In genomic region chr20:20712004-20712473, GRCh38 we compare ENCODE assay signal across 8 cellular contexts. TPM values are rescaled to one million over a fixed set of nuclear protein-coding genes. Genes with fewer than 3 reads are reported as not detected.
DNase-seq lines count a peak whose midpoint lies in the region; ATAC-seq and TF ChIP-seq lines count a peak whose summit lies in the region.

No MANE protein-coding gene starts in this region.

- H3K9me2 ChIP-seq in MM.1S (replicated peaks; ENCODE audit: insufficient read depth, low read length), result no peaks in the 10 kb centered on the region

- in situ Hi-C loops in astrocyte of the spinal cord (cut with HindIII; ENCODE audit: low sequenced_read_pairs), result no loop called here

- no peaks in the 10 kb centered on the region for H3K79me2 ChIP-seq in MM.1S (ENCODE audit: low read length)

- DNase-seq in EL, result peak; percentile 3
- DNase-seq in MM.1S, result no peak
- DNase-seq in astrocyte of the spinal cord (ENCODE audit: low read depth, low spot score), result no peak
- no peak for DNase-seq in kidney epithelial cell (ENCODE audit: low read depth)
- DNase-seq in stimulated activated naive CD8-positive, alpha-beta T cell treated with anti-CD3 and anti-CD28 coated beads, Interleukin-15, Interleukin-2, amounts not matched to agents 100 U/mL and 50 U/mL, for 24 hours, result peak; percentile 20
- DNase-seq in SKM-1 (lab: John Stamatoyannopoulos, UW; ENCODE audit: unreplicated experiment), result no peak
- DNase-seq in NCI-H1048 (lab: John Stamatoyannopoulos, UW), result no peak

- H3K36me3 ChIP-seq in MM.1S (replicated peaks; ENCODE audit: insufficient read depth, low read length) (no peaks in the 10 kb centered on the region), kidney epithelial cell (ENCODE audit: control insufficient read depth, insufficient read depth, low read length) (no peaks in the 10 kb centered on the region)

- peak overlapping the region; percentile 91 for H3K4me2 ChIP-seq in MM.1S (ENCODE audit: low read depth, low read length)

- peak overlapping the region; percentile 91 for H2AFZ ChIP-seq in MM.1S (ENCODE audit: low read length)

- H3K27ac ChIP-seq in MM.1S (ENCODE audit: low read length), result no peak overlapping the region

- H3K4me3 ChIP-seq in MM.1S (ENCODE audit: low read length) (peak overlapping the region; percentile 81), astrocyte of the spinal cord (ENCODE audit: low read depth, low read length) (peak overlapping the region; percentile 67), kidney epithelial cell (ENCODE audit: low read depth, low read length) (peak overlapping the region; percentile 90)

- no peak for TF ChIP-seq CTCF in MM.1S (IDR thresholded peaks at IDR 0.05; ENCODE audit: low read length)
- TF ChIP-seq CTCF in astrocyte of the spinal cord (IDR thresholded peaks at IDR 0.05; ENCODE audit: low read depth, low read length), result no peak
- no peak for TF ChIP-seq CTCF in kidney epithelial cell (IDR thresholded peaks at IDR 0.05; ENCODE audit: insufficient read depth, low read length, poor library complexity, severe bottlenecking)

- H3K27me3 ChIP-seq in MM.1S (replicated peaks; ENCODE audit: insufficient read depth, low read length) (no peaks in the 10 kb centered on the region), kidney epithelial cell (ENCODE audit: control insufficient read depth, insufficient read depth, low read length) (no peaks in the 10 kb centered on the region)

- no peaks in the 10 kb centered on the region for H4K20me1 ChIP-seq in MM.1S (ENCODE audit: insufficient read depth, low read length)

- H3K9me3 ChIP-seq in MM.1S (replicated peaks; ENCODE audit: insufficient read depth, low read length), result no peaks in the 10 kb centered on the region

- no peaks in the 10 kb centered on the region; the same call in 1 of the 2 replicates for H3F3A ChIP-seq in MM.1S (ENCODE audit: insufficient read depth, low read length)

- H3K9ac ChIP-seq in MM.1S (ENCODE audit: low read length), result peak overlapping the region; percentile 51; the same call in 1 of the 2 replicates

- H3K4me1 ChIP-seq in MM.1S (ENCODE audit: low read length), result peaks cover 4% of the 10 kb centered on the region; the same call in 1 of the 2 replicates

- ATAC-seq in GM21619 (IDR thresholded peaks at IDR 0.05; ENCODE audit: unreplicated experiment), result peak; percentile 6
- ATAC-seq in stimulated activated naive CD8-positive, alpha-beta T cell treated with anti-CD3 and anti-CD28 coated beads, Interleukin-15, Interleukin-2, amounts not matched to agents 100 U/mL and 50 U/mL, for 24 hours, result no peak

RNA-seq across cellular contexts. Expression of gene RALGAPA2, which starts 0.4 kb away (rescaled TPM):
- total RNA-seq in kidney epithelial cell, result 24.8 and 35.1 TPM in 2 replicates

Comparison
In these comparisons a context has a peak if more than half of its experiments do, and no peak if none do; other contexts are left out.
1. DNase-seq: peak in EL (single experiment) and stimulated activated naive CD8-positive, alpha-beta T cell treated with anti-CD3 and anti-CD28 coated beads, Interleukin-15, Interleukin-2, amounts not matched to agents 100 U/mL and 50 U/mL, for 24 hours (single experiment); none in MM.1S (single experiment), astrocyte of the spinal cord (single experiment), kidney epithelial cell (single experiment), SKM-1 (single experiment) and NCI-H1048 (single experiment).
2. Peak in every context shown above with its lines, with median percentiles within 50 percentile points of each other: H3K4me3 ChIP-seq.